In genomic region chr16:2942045-2942444, GRCh38 we compare ENCODE assay signal across 37 cellular contexts.
"Had no signal": no experiment of that assay in that cellular context is flagged by ENCODE, and none has a peak within 500 bp of the region (broad histone marks: within the 10 kb centered on the region; RNA-seq: fewer than 3 reads in every experiment).

No MANE protein-coding gene starts in this region.

- H3K27me3 ChIP-seq: ascending aorta, cardiac muscle cell had no signal

- H3K9me3 ChIP-seq: ascending aorta had no signal

- H3K27ac Mint-ChIP-seq: activated B cell treated with CpG ODN at 0.5 μM for 24 hours; activated CD4-positive, alpha-beta memory T cell treated with anti-CD3 and anti-CD28 coated beads for 36 hours; activated CD4-positive, alpha-beta T cell treated with anti-CD3 and anti-CD28 coated beads, Interleukin-2, amount 10 ng/mL, durations not matched to agents 24 days and 14 days; activated CD8-positive, alpha-beta T cell treated with anti-CD3 and anti-CD28 coated beads for 36 hours; activated naive CD4-positive, alpha-beta T cell treated with anti-CD3 and anti-CD28 coated beads for 36 hours; activated naive CD8-positive, alpha-beta T cell treated with anti-CD3 and anti-CD28 coated beads, Interleukin-2, amount 10 ng/mL, durations not matched to agents 7 days and 5 days; activated naive CD8-positive, alpha-beta T cell treated with anti-CD3 and anti-CD28 coated beads, Interleukin-2, amount 50 U/mL, for 24 hours; activated T-cell treated with anti-CD3 and anti-CD28 coated beads, Interleukin-2, amount 50 U/mL, for 72 hours; activated T-helper 1 cell treated with anti-CD3 and anti-CD28 coated beads, Interleukin-12 subunit alpha, Interleukin-12 subunit beta, Interleukin-2, Interleukin-4 antibody, amounts not matched to agents 30 ng/mL and 10 ng/mL and 1 ng/mL, durations not matched to agents 14 hours and 24 hours and 36 hours; activated T-helper 17 cell treated with anti-CD3 and anti-CD28 coated beads, Interleukin-2, amount 50 U/mL, for 72 hours; T-helper 1 cell treated with Interleukin-12 subunit alpha and Interleukin-12 subunit beta and Interleukin-4 antibody, amounts not matched to agents 30 μg/mL and 1 μg/mL, for 36 hours; T-helper 2 cell treated with Interferon-gamma antibody and Interleukin-4, amounts not matched to agents 5 μg/mL and 100 μg/mL, for 36 hours had no signal

- H3K9me3 Mint-ChIP-seq: activated B cell treated with CpG ODN at 0.5 μM for 24 hours; activated CD4-positive, alpha-beta memory T cell treated with anti-CD3 and anti-CD28 coated beads for 36 hours; activated CD4-positive, alpha-beta T cell treated with anti-CD3 and anti-CD28 coated beads, Interleukin-2, amount 10 ng/mL, durations not matched to agents 24 days and 14 days; activated CD8-positive, alpha-beta T cell treated with anti-CD3 and anti-CD28 coated beads for 36 hours; activated naive CD4-positive, alpha-beta T cell treated with anti-CD3 and anti-CD28 coated beads for 36 hours; activated naive CD4-positive, alpha-beta T cell treated with anti-CD3 and anti-CD28 coated beads, Interleukin-2, amount 50 U/mL, for 72 hours; activated naive CD8-positive, alpha-beta T cell treated with anti-CD3 and anti-CD28 coated beads, Interleukin-2, amount 10 ng/mL, durations not matched to agents 7 days and 5 days; activated naive CD8-positive, alpha-beta T cell treated with anti-CD3 and anti-CD28 coated beads, Interleukin-2, amount 50 U/mL, for 24 hours; activated T-cell treated with anti-CD3 and anti-CD28 coated beads, Interleukin-2, amount 50 U/mL, for 4 hours; activated T-cell treated with anti-CD3 and anti-CD28 coated beads, Interleukin-2, amount 50 U/mL, for 72 hours; activated T-helper 1 cell treated with anti-CD3 and anti-CD28 coated beads, Interleukin-12 subunit alpha, Interleukin-12 subunit beta, Interleukin-2, Interleukin-4 antibody, amounts not matched to agents 30 ng/mL and 10 ng/mL and 1 ng/mL, durations not matched to agents 14 hours and 24 hours and 36 hours; activated T-helper 17 cell treated with anti-CD3 and anti-CD28 coated beads, Interleukin-2, amount 50 U/mL, for 72 hours; brain; central memory CD8-positive, alpha-beta T cell; T-helper 1 cell treated with Interleukin-12 subunit alpha and Interleukin-12 subunit beta and Interleukin-4 antibody, amounts not matched to agents 30 μg/mL and 1 μg/mL, for 36 hours; T-helper 2 cell treated with Interferon-gamma antibody and Interleukin-4, amounts not matched to agents 5 μg/mL and 100 μg/mL, for 36 hours had no signal

- H3K27me3 Mint-ChIP-seq: activated B cell treated with CpG ODN at 0.5 μM for 24 hours; activated CD4-positive, alpha-beta memory T cell treated with anti-CD3 and anti-CD28 coated beads for 36 hours; activated CD4-positive, alpha-beta T cell treated with anti-CD3 and anti-CD28 coated beads, Interleukin-2, amount 10 ng/mL, durations not matched to agents 24 days and 14 days; activated CD8-positive, alpha-beta T cell treated with anti-CD3 and anti-CD28 coated beads for 36 hours; activated naive CD8-positive, alpha-beta T cell treated with anti-CD3 and anti-CD28 coated beads, Interleukin-2, amount 10 ng/mL, durations not matched to agents 7 days and 5 days; activated naive CD8-positive, alpha-beta T cell treated with anti-CD3 and anti-CD28 coated beads, Interleukin-2, amount 50 U/mL, for 24 hours; activated T-helper 17 cell treated with anti-CD3 and anti-CD28 coated beads, Interleukin-2, amount 50 U/mL, for 72 hours; central memory CD8-positive, alpha-beta T cell had no signal

- ATAC-seq: activated CD8-positive, alpha-beta T cell treated with anti-CD3 and anti-CD28 coated beads for 36 hours; activated naive CD4-positive, alpha-beta T cell treated with anti-CD3 and anti-CD28 coated beads, Interleukin-2, amount 50 U/mL, for 72 hours; activated naive CD8-positive, alpha-beta T cell treated with anti-CD3 and anti-CD28 coated beads, Interleukin-2, amount 50 U/mL, for 24 hours; activated T-cell treated with anti-CD3 and anti-CD28 coated beads, Interleukin-2, amount 50 U/mL, for 4 hours; activated T-cell treated with anti-CD3 and anti-CD28 coated beads, Interleukin-2, amount 50 U/mL, for 72 hours; activated T-helper 17 cell treated with anti-CD3 and anti-CD28 coated beads, Interleukin-2, amount 50 U/mL, for 72 hours had no signal

- H3K4me3 Mint-ChIP-seq: activated B cell treated with CpG ODN at 0.5 μM for 24 hours; activated CD4-positive, alpha-beta memory T cell treated with anti-CD3 and anti-CD28 coated beads for 36 hours; activated CD4-positive, alpha-beta T cell treated with anti-CD3 and anti-CD28 coated beads, Interleukin-2, amount 10 ng/mL, durations not matched to agents 24 days and 14 days; activated CD8-positive, alpha-beta T cell treated with anti-CD3 and anti-CD28 coated beads for 36 hours; activated naive CD4-positive, alpha-beta T cell treated with anti-CD3 and anti-CD28 coated beads for 36 hours; activated naive CD8-positive, alpha-beta T cell treated with anti-CD3 and anti-CD28 coated beads, Interleukin-2, amount 10 ng/mL, durations not matched to agents 7 days and 5 days; activated naive CD8-positive, alpha-beta T cell treated with anti-CD3 and anti-CD28 coated beads, Interleukin-2, amount 50 U/mL, for 24 hours; activated T-cell treated with anti-CD3 and anti-CD28 coated beads, Interleukin-2, amount 50 U/mL, for 4 hours; activated T-cell treated with anti-CD3 and anti-CD28 coated beads, Interleukin-2, amount 50 U/mL, for 72 hours; activated T-helper 1 cell treated with anti-CD3 and anti-CD28 coated beads, Interleukin-12 subunit alpha, Interleukin-12 subunit beta, Interleukin-2, Interleukin-4 antibody, amounts not matched to agents 30 ng/mL and 10 ng/mL and 1 ng/mL, durations not matched to agents 14 hours and 24 hours and 36 hours; activated T-helper 17 cell treated with anti-CD3 and anti-CD28 coated beads, Interleukin-2, amount 50 U/mL, for 72 hours; brain; central memory CD8-positive, alpha-beta T cell; T-helper 1 cell treated with Interleukin-12 subunit alpha and Interleukin-12 subunit beta and Interleukin-4 antibody, amounts not matched to agents 30 μg/mL and 1 μg/mL, for 36 hours; T-helper 2 cell treated with Interferon-gamma antibody and Interleukin-4, amounts not matched to agents 5 μg/mL and 100 μg/mL, for 36 hours had no signal

- H3K4me1 ChIP-seq: ascending aorta had no signal

- H3K4me3 ChIP-seq: ascending aorta, cardiac muscle cell had no signal

- H3K36me3 Mint-ChIP-seq: activated naive CD4-positive, alpha-beta T cell treated with anti-CD3 and anti-CD28 coated beads, Interleukin-2, amount 50 U/mL, for 72 hours had no signal

- H3K4me1 Mint-ChIP-seq: activated CD4-positive, alpha-beta T cell treated with anti-CD3 and anti-CD28 coated beads, Interleukin-2, amount 10 ng/mL, durations not matched to agents 24 days and 14 days; activated naive CD8-positive, alpha-beta T cell treated with anti-CD3 and anti-CD28 coated beads, Interleukin-2, amount 10 ng/mL, durations not matched to agents 7 days and 5 days; activated naive CD8-positive, alpha-beta T cell treated with anti-CD3 and anti-CD28 coated beads, Interleukin-2, amount 50 U/mL, for 24 hours; activated T-helper 17 cell treated with anti-CD3 and anti-CD28 coated beads, Interleukin-2, amount 50 U/mL, for 72 hours; brain; central memory CD8-positive, alpha-beta T cell had no signal

- DNase-seq: activated B cell treated with CpG ODN at 0.5 μM for 24 hours; activated CD4-positive, alpha-beta memory T cell treated with anti-CD3 and anti-CD28 coated beads for 36 hours; activated CD4-positive, alpha-beta T cell treated with anti-CD3 and anti-CD28 coated beads for 4 hours; activated CD4-positive, alpha-beta T cell treated with anti-CD3 and anti-CD28 coated beads, Interleukin-2, amount 10 ng/mL, durations not matched to agents 24 days and 14 days; activated CD4-positive, alpha-beta T cell treated with anti-CD3 and anti-CD28 coated beads, Interleukin-2, amount 50 U/mL, for 1 hour; activated CD4-positive, alpha-beta T cell treated with anti-CD3 and anti-CD28 coated beads, Interleukin-2, amount 50 U/mL, for 4 hours; activated CD4-positive, CD25-positive, alpha-beta regulatory T cell treated with anti-CD3 and anti-CD28 coated beads, Interleukin-2, amount 50 U/mL, for 72 hours; activated CD8-positive, alpha-beta memory T cell treated with anti-CD3 and anti-CD28 coated beads, Interleukin-2, amount 50 U/mL, for 4 hours; activated CD8-positive, alpha-beta T cell treated with anti-CD3 and anti-CD28 coated beads for 36 hours; activated effector memory CD4-positive, alpha-beta T cell treated with anti-CD3 and anti-CD28 coated beads, Interleukin-2, amount 50 U/mL, for 16 hours; activated gamma-delta T cell treated with Interleukin-2 at 50 U/mL for 16 hours; activated naive CD4-positive, alpha-beta T cell; activated naive CD4-positive, alpha-beta T cell treated with anti-CD3 and anti-CD28 coated beads for 36 hours; activated naive CD4-positive, alpha-beta T cell treated with anti-CD3 and anti-CD28 coated beads, Interleukin-2, amount 50 U/mL, for 16 hours; activated naive CD8-positive, alpha-beta T cell treated with anti-CD3 and anti-CD28 coated beads, Interleukin-2, amount 10 ng/mL, durations not matched to agents 7 days and 5 days; activated naive CD8-positive, alpha-beta T cell treated with anti-CD3 and anti-CD28 coated beads, Interleukin-2, amount 50 U/mL, for 24 hours; activated T-cell treated with anti-CD3 and anti-CD28 coated beads for 4 hours; activated T-cell treated with anti-CD3 and anti-CD28 coated beads, Interleukin-2, amount 50 U/mL, for 1 hour; activated T-cell treated with anti-CD3 and anti-CD28 coated beads, Interleukin-2, amount 50 U/mL, for 4 hours; activated T-cell treated with anti-CD3 and anti-CD28 coated beads, Interleukin-2, amount 50 U/mL, for 72 hours; amygdala; anterior cingulate cortex; caudate nucleus; cerebellar nuclear complex; T-helper 1 cell; T-helper 2 cell; T-helper 9 cell had no signal

- H3K27ac ChIP-seq: ascending aorta, cardiac muscle cell, VCaP had no signal
